In the genomic region with DNA sequence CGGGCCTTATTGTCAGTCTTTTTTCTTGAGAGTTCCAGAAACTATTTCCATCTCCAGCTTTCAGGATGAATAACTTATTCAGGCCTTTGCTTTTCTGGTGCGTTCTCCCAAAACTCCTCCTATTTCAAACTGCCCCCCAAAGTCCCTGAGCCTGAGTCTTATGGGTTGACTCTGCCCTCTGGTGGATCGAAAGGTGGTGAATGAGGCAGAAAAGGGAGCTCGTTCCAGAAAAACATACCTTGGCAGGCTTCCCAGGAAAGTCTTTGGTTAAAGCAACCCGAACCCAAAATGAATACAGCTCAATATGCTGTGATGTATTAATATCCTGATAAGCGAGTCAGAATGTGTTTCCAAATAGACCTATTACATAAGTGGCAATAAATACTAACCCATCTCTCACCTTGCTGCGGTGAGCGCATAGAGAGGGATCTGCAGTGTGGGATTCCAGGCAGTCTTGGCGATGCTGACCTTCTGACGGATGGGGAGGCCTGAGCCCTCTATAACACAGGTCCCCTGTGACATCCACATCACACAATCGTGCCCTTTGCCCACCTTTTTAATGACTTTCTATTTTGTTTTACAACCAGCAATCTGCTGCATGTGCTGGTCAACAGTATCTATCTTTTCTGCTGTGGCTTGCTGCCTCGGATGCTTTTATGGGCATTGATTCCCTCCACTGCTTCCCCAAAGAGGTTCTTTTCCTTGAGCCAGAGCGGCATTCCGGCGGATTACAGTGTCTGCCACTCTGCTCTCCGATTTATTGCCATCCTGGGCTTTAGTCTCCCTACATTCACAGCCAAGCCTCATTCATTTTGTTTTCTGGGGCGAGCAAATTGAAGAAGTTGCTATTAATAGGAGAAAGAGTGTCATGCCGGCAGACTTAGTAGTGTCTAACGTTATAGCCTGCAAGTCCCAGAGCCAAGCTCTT, we compare ENCODE assay signal across 8 cellular contexts.
A peak's percentile ranks its signal among the peaks of the same experiment; 100 is the strongest.
DNase-seq lines count a peak whose midpoint lies in the region; ATAC-seq and TF ChIP-seq lines count a peak whose summit lies in the region.

No MANE protein-coding gene starts in this region.

- no peak overlapping the region for H3K27ac ChIP-seq in SJSA1

- no peaks in the 10 kb centered on the region for H3K36me3 ChIP-seq in SJSA1

- DNase-seq in AG09309 (ENCODE audit: low read depth) (peak; percentile 74), HT1080 (ENCODE audit: low read depth) (peak; percentile 75), SJSA1 (ENCODE audit: low read depth in 1 of 2, low spot score in 2 of 2) (peak; percentile 41 to 46), fibroblast of the conjunctiva (ENCODE audit: low read depth) (peak; percentile 86), non-pigmented ciliary epithelial cell (ENCODE audit: low read depth) (peak; percentile 86)
- DNase-seq in activated effector memory CD4-positive, alpha-beta T cell treated with Interleukin-2 at 50 U/mL for 16 hours, result no peak

- H3K4me1 ChIP-seq in SJSA1 (replicated peaks), result peaks cover 10% of the 10 kb centered on the region

- TF ChIP-seq CTCF in AG09309 (IDR thresholded peaks at IDR 0.05; ENCODE audit: control insufficient read depth, insufficient read depth, low read depth, low read length, missing control alignments), result peak; percentile 85

- no peak for ATAC-seq in stimulated activated memory B cell treated with anti-CD40 and anti-IgM and Interleukin-4, amounts not matched to agents 10 μg/mL and 1 μg/mL and 100 μg/mL, for 72 hours
- ATAC-seq in HG03571 (IDR thresholded peaks at IDR 0.05; ENCODE audit: unreplicated experiment), result no peak

- H3K27me3 Mint-ChIP-seq in stimulated activated memory B cell treated with anti-CD40 and anti-IgM and Interleukin-4, amounts not matched to agents 10 μg/mL and 1 μg/mL and 100 μg/mL, for 72 hours, result no peaks in the 10 kb centered on the region

- H3K27ac Mint-ChIP-seq in stimulated activated memory B cell treated with anti-CD40 and anti-IgM and Interleukin-4, amounts not matched to agents 10 μg/mL and 1 μg/mL and 100 μg/mL, for 72 hours, result no peak overlapping the region

- H3K9me3 ChIP-seq in SJSA1 (replicated peaks), result no peaks in the 10 kb centered on the region

- H3K4me1 Mint-ChIP-seq in stimulated activated memory B cell treated with anti-CD40 and anti-IgM and Interleukin-4, amounts not matched to agents 10 μg/mL and 1 μg/mL and 100 μg/mL, for 72 hours, result no peaks in the 10 kb centered on the region

- H3K4me3 Mint-ChIP-seq in stimulated activated memory B cell treated with anti-CD40 and anti-IgM and Interleukin-4, amounts not matched to agents 10 μg/mL and 1 μg/mL and 100 μg/mL, for 72 hours, result no peak overlapping the region

- H3K36me3 Mint-ChIP-seq in stimulated activated memory B cell treated with anti-CD40 and anti-IgM and Interleukin-4, amounts not matched to agents 10 μg/mL and 1 μg/mL and 100 μg/mL, for 72 hours, result no peaks in the 10 kb centered on the region

- H3K4me3 ChIP-seq in AG09309 (ENCODE audit: control insufficient read depth, low read depth, low read length), result peak overlapping the region; percentile 34
- no peak overlapping the region; the same call in 1 of the 2 replicates for H3K4me3 ChIP-seq in SJSA1

- H3K27me3 ChIP-seq in SJSA1 (replicated peaks), result no peaks in the 10 kb centered on the region

- no peaks in the 10 kb centered on the region for H3K9me3 Mint-ChIP-seq in stimulated activated memory B cell treated with anti-CD40 and anti-IgM and Interleukin-4, amounts not matched to agents 10 μg/mL and 1 μg/mL and 100 μg/mL, for 72 hours
